In the genomic region with DNA sequence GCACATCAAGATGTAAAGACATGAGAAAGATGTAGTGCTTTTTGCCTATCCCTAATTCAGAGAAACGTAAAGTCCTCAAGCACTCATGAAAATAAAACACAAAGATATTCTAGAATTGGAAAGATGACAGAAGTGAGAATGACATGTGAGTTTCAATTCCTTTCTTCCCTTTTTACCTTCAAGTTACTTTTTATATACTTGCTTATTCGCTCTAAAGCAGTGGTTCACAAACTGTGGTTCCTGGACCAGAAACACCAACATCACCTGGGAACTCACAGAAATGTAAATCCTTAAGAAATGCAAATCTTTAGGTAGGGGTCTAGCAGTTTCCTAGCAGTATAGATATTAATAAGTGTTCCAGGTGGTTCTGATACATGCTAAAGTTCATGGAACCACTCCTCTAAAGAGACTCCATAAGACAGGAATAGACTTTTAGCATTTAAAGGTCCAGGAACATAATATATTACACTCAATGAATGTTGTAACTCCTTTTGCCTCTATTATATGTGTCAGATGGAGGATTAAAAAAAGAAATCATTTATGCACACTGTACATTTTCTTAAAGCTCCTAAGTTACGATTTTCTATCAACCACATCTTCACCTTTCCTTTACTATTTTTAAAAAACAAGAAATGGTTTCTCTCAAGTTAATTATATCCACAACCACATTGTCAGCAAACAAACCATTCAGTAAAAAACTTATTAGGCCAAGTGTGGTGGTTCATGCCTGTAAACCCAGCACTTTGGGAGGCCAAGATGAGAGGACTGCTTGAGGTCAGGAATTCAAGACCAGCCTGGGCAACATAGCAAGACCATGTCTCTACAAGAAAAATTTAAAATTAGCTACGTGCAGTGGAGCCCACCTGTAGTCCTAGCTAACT, we compare ENCODE assay signal across 11 cellular contexts. TPM values are rescaled to one million over a fixed set of nuclear protein-coding genes. Genes with fewer than 3 reads are reported as not detected.
A peak's percentile ranks its signal among the peaks of the same experiment; 100 is the strongest.
DNase-seq lines count a peak whose midpoint lies in the region; ATAC-seq lines count a peak whose summit lies in the region.
"Had no signal": no experiment of that assay in that cellular context is flagged by ENCODE, and none has a peak within 500 bp of the region (broad histone marks: within the 10 kb centered on the region; RNA-seq: fewer than 3 reads in every experiment).

No MANE protein-coding gene starts in this region.

- DNase-seq in CD1c-positive myeloid dendritic cell (ENCODE audit: extremely low spot score), result peak; percentile 5
- DNase-seq in NCI-H1930 (lab: John Stamatoyannopoulos, UW), result no peak
- DNase-seq in SK-N-DZ (ENCODE audit: low spot score), result no peak
- DNase-seq in epidermal melanocyte (ENCODE audit: insufficient read length, low spot score), result no peak
- DNase-seq in middle frontal gyrus (ENCODE audit: extremely low spot score, low spot score), result no peak
- DNase-seq: esophagus squamous epithelium, kidney glomerular epithelial cell, NCI-H2227 treated with DMSO at 0.1 percent for 48 hours had no signal

- ATAC-seq in GM19025 (IDR thresholded peaks at IDR 0.05; ENCODE audit: low read depth, unreplicated experiment) (peak; percentile 66), HG02610 (IDR thresholded peaks at IDR 0.05; ENCODE audit: unreplicated experiment) (peak; percentile 87), HG03442 (IDR thresholded peaks at IDR 0.05; ENCODE audit: unreplicated experiment) (peak; percentile 84)

RNA-seq across cellular contexts. Expression of a gene that starts 39.9 kb away (rescaled TPM):
- 10.3 and 12.1 TPM in 2 replicates for polyA plus RNA-seq in SK-N-DZ (2014; cell fraction: cytosol; rRNA removed)
- polyA plus RNA-seq in SK-N-DZ (2014; cell fraction: nucleus; rRNA removed), result 7.6 and 8.3 TPM in 2 replicates

RNA-seq across cellular contexts. Expression of a gene that starts 40.1 kb away (rescaled TPM):
- 14.0 and 20.1 TPM in 2 replicates for polyA plus RNA-seq in SK-N-DZ (2014; cell fraction: cytosol; rRNA removed)
- polyA plus RNA-seq in SK-N-DZ (2014; cell fraction: nucleus; rRNA removed), result 19.5 and 29.2 TPM in 2 replicates
